In genomic region chr1:204013052-204013451, GRCh38 we compare ENCODE assay signal across 27 cellular contexts. TPM values are rescaled to one million over a fixed set of nuclear protein-coding genes. Genes with fewer than 3 reads are reported as not detected.
"Had no signal": no experiment of that assay in that cellular context is flagged by ENCODE, and none has a peak within 500 bp of the region (broad histone marks: within the 10 kb centered on the region; RNA-seq: fewer than 3 reads in every experiment).

No MANE protein-coding gene starts in this region.

- H3K27ac ChIP-seq: breast epithelium, KMS-11, PC-9, SJCRH30 had no signal

- H3K9me3 ChIP-seq: breast epithelium, MG63, SK-N-SH had no signal

- H3K9ac ChIP-seq: KMS-11, SK-N-SH had no signal

- ATAC-seq: activated CD8-positive, alpha-beta memory T cell treated with anti-CD3 and anti-CD28 coated beads, Interleukin-2, amount 10 ng/mL, durations not matched to agents 7 days and 5 days; Right ventricle myocardium inferior had no signal

- H3K36me3 ChIP-seq: breast epithelium, MG63, SJCRH30 had no signal

- H3K4me2 ChIP-seq: KMS-11, PC-9, SK-N-SH had no signal

- H3K4me1 ChIP-seq: breast epithelium, SJCRH30 had no signal

- H3K4me3 ChIP-seq: breast epithelium, MG63, PC-9, SJCRH30 had no signal

- H3K27me3 ChIP-seq: breast epithelium, MG63 had no signal

- DNase-seq: activated B cell treated with CpG ODN at 0.5 μM for 24 hours; activated CD4-positive, alpha-beta T cell treated with anti-CD3 and anti-CD28 coated beads for 1 hour; activated CD4-positive, alpha-beta T cell treated with anti-CD3 and anti-CD28 coated beads, Interleukin-2, amount 10 ng/mL, durations not matched to agents 24 days and 14 days; activated CD4-positive, alpha-beta T cell treated with anti-CD3 and anti-CD28 coated beads, Interleukin-2, amount 50 U/mL, for 48 hours; activated CD8-positive, alpha-beta memory T cell treated with anti-CD3 and anti-CD28 coated beads, Interleukin-2, amount 10 ng/mL, durations not matched to agents 7 days and 5 days; activated effector memory CD4-positive, alpha-beta T cell treated with Interleukin-2 at 50 U/mL for 16 hours; activated naive CD4-positive, alpha-beta T cell; activated T-cell treated with anti-CD3 and anti-CD28 coated beads, Interleukin-2, amount 50 U/mL, for 24 hours; aorta; caudate nucleus; MG63; MV-4-11; NCI-H1092 treated with DMSO at 0.1 percent for 48 hours; NCI-H1417 treated with DMSO at 0.1 percent for 48 hours; NCI-H1694; NCI-H2029; NCI-H345; NCI-H510A; NCI-H69; PC-9; RPMI8226; SJCRH30; SK-N-SH; T-helper 9 cell had no signal

- H2AFZ ChIP-seq: PC-9 had no signal

RNA-seq across cellular contexts. Expression of gene SOX13, which starts 59.9 kb away (rescaled TPM):
- total RNA-seq: activated B cell treated with CpG ODN at 0.5 μM for 24 hours; activated CD4-positive, alpha-beta T cell treated with anti-CD3 and anti-CD28 coated beads, Interleukin-2, amount 10 ng/mL, durations not matched to agents 24 days and 14 days had no signal
